17 cellular contexts compared by ENCODE assay signal in genomic region chr1:226135709-226136108, GRCh38. TPM values are rescaled to one million over a fixed set of nuclear protein-coding genes. Genes with fewer than 3 reads are reported as not detected.
A peak's percentile ranks its signal among the peaks of the same experiment; 100 is the strongest.
DNase-seq lines count a peak whose midpoint lies in the region; ATAC-seq and TF ChIP-seq lines count a peak whose summit lies in the region.
"Had no signal": no experiment of that assay in that cellular context is flagged by ENCODE, and none has a peak within 500 bp of the region (broad histone marks: within the 10 kb centered on the region; RNA-seq: fewer than 3 reads in every experiment).

No MANE protein-coding gene starts in this region.

- no peak for TF ChIP-seq EP300 in ovary (IDR thresholded peaks at IDR 0.05)

- peak overlapping the region; percentile 25; the same call in 1 of the 3 replicates for H3K4me3 Mint-ChIP-seq in GM23338
- no peak overlapping the region for H3K4me3 Mint-ChIP-seq in neural progenitor cell
- H3K4me3 Mint-ChIP-seq in mesothelial cell of epicardium, result no peak overlapping the region
- H3K4me3 Mint-ChIP-seq: activated CD4-positive, alpha-beta memory T cell treated with anti-CD3 and anti-CD28 coated beads, Interleukin-2, amount 10 ng/mL, durations not matched to agents 7 days and 5 days; natural killer cell treated with Interleukin-12 subunit alpha and Interleukin-12 subunit beta and Interleukin-15 and Interleukin-18, amount 100 ng/mL, for 72 hours had no signal

- ATAC-seq in GM23338 (peak; percentile 75), HG02938 (IDR thresholded peaks at IDR 0.05; ENCODE audit: unreplicated experiment) (no peak)

- no peaks in the 10 kb centered on the region for H3F3A ChIP-seq in GM23338 (replicated peaks; ENCODE audit: low read depth)
- peaks cover 5% of the 10 kb centered on the region for H3F3A ChIP-seq in neural progenitor cell (ENCODE audit: low read depth)

- no peaks in the 10 kb centered on the region for H3K79me2 ChIP-seq in GM23338 (replicated peaks; ENCODE audit: insufficient read depth)
- H3K79me2 ChIP-seq in neural progenitor cell (ENCODE audit: low read depth), result no peaks in the 10 kb centered on the region

- no peak overlapping the region for H3K27ac Mint-ChIP-seq in GM23338
- H3K27ac Mint-ChIP-seq in neural progenitor cell, result no peak overlapping the region
- H3K27ac Mint-ChIP-seq in mesothelial cell of epicardium, result no peak overlapping the region
- H3K27ac Mint-ChIP-seq: activated CD4-positive, alpha-beta memory T cell treated with anti-CD3 and anti-CD28 coated beads, Interleukin-2, amount 10 ng/mL, durations not matched to agents 7 days and 5 days; natural killer cell treated with Interleukin-12 subunit alpha and Interleukin-12 subunit beta and Interleukin-15 and Interleukin-18, amount 100 ng/mL, for 72 hours had no signal

- H3K9ac ChIP-seq in duodenal mucosa (ENCODE audit: low read depth in 1 of 2, low read length in 2 of 2) (peak overlapping the region; percentile 27 to 65), neural progenitor cell (no peak overlapping the region)

- H3K27me3 Mint-ChIP-seq in GM23338 (ENCODE audit: insufficient read depth, low read depth, poor library complexity) (peaks cover 15% of the 10 kb centered on the region), neural progenitor cell (ENCODE audit: insufficient read depth, low read depth) (peaks cover 7% of the 10 kb centered on the region), mesothelial cell of epicardium (ENCODE audit: low read depth) (no peaks in the 10 kb centered on the region)
- H3K27me3 Mint-ChIP-seq: activated CD4-positive, alpha-beta memory T cell treated with anti-CD3 and anti-CD28 coated beads, Interleukin-2, amount 10 ng/mL, durations not matched to agents 7 days and 5 days had no signal

- H3K4me3 ChIP-seq in GM23338 (no peak overlapping the region), duodenal mucosa (ENCODE audit: low read depth in 1 of 2, low read length in 2 of 2) (no peak overlapping the region), neural progenitor cell (no peak overlapping the region), ovary (no peak overlapping the region)
- H3K4me3 ChIP-seq: MG63 had no signal

- H3K4me1 ChIP-seq in GM23338 (ENCODE audit: insufficient read depth), result peaks cover 8% of the 10 kb centered on the region
- H3K4me1 ChIP-seq in duodenal mucosa (ENCODE audit: control insufficient read depth in 1 of 2, insufficient read depth in 2 of 2, low read length in 2 of 2), result peaks cover 40 to 44% of the 10 kb centered on the region in 2 donors
- peaks cover 13% of the 10 kb centered on the region for H3K4me1 ChIP-seq in neural progenitor cell
- H3K4me1 ChIP-seq in ovary (ENCODE audit: insufficient read depth), result peaks cover 8% of the 10 kb centered on the region

- H3K4me1 Mint-ChIP-seq in GM23338 (peaks cover 28% of the 10 kb centered on the region), neural progenitor cell (peaks cover 28% of the 10 kb centered on the region), mesothelial cell of epicardium (peaks cover 8% of the 10 kb centered on the region)
- H3K4me1 Mint-ChIP-seq: activated CD4-positive, alpha-beta memory T cell treated with anti-CD3 and anti-CD28 coated beads, Interleukin-2, amount 10 ng/mL, durations not matched to agents 7 days and 5 days had no signal

- peak overlapping the region; percentile 94 for H3K27ac ChIP-seq in 22Rv1
- peak overlapping the region; percentile 26; the same call in 1 of the 2 replicates for H3K27ac ChIP-seq in GM23338 (ENCODE audit: low read depth)
- H3K27ac ChIP-seq in duodenal mucosa (ENCODE audit: low read depth, low read length), result peak overlapping the region; percentile 47
- no peak overlapping the region for H3K27ac ChIP-seq in neural progenitor cell
- no peak overlapping the region for H3K27ac ChIP-seq in ovary
- H3K27ac ChIP-seq: WERI-Rb-1 had no signal

- H2AFZ ChIP-seq in GM23338, result peak overlapping the region; percentile 69
- peak overlapping the region; percentile 77 for H2AFZ ChIP-seq in neural progenitor cell (replicated peaks)

- no peaks in the 10 kb centered on the region; the same call in 1 of the 2 replicates for H4K20me1 ChIP-seq in GM23338 (replicated peaks; ENCODE audit: insufficient read depth)
- no peaks in the 10 kb centered on the region for H4K20me1 ChIP-seq in neural progenitor cell (ENCODE audit: low read depth)

- TF ChIP-seq CTCF in 22Rv1 (IDR thresholded peaks at IDR 0.05) (no peak), GM23338 (conservative IDR thresholded peaks at IDR 0.05; ENCODE audit: low read depth in 2 of 2) (no peak), neural progenitor cell (IDR thresholded peaks at IDR 0.05) (no peak), mesothelial cell of epicardium (IDR thresholded peaks at IDR 0.05; ENCODE audit: unreplicated experiment) (no peak), ovary (IDR thresholded peaks at IDR 0.05) (no peak)

- DNase-seq in GM23338 (ENCODE audit: low spot score) (peak; percentile 41), neural progenitor cell (ENCODE audit: low spot score) (peak; percentile 36), mesothelial cell of epicardium (ENCODE audit: low spot score in 2 of 2, unreplicated experiment in 2 of 2) (no peak), ovary (no peak), HCEC 1CT (no peak)
- DNase-seq: activated CD4-positive, alpha-beta memory T cell treated with anti-CD3 and anti-CD28 coated beads, Interleukin-2, amount 10 ng/mL, durations not matched to agents 7 days and 5 days; Caco-2; MG63; T-helper 1 cell; WERI-Rb-1 had no signal

- intact Hi-C loops in ovary (cut with DNase I), result no loop called here

- TF ChIP-seq POLR2A in ovary (IDR thresholded peaks at IDR 0.05), result no peak

- peaks cover 1% of the 10 kb centered on the region; the same call in 2 of the 3 replicates for H3K9me3 Mint-ChIP-seq in GM23338
- H3K9me3 Mint-ChIP-seq in neural progenitor cell, result no peaks in the 10 kb centered on the region
- H3K9me3 Mint-ChIP-seq in mesothelial cell of epicardium, result peaks cover 2% of the 10 kb centered on the region
- H3K9me3 Mint-ChIP-seq: activated CD4-positive, alpha-beta memory T cell treated with anti-CD3 and anti-CD28 coated beads, Interleukin-2, amount 10 ng/mL, durations not matched to agents 7 days and 5 days; natural killer cell treated with Interleukin-12 subunit alpha and Interleukin-12 subunit beta and Interleukin-15 and Interleukin-18, amount 100 ng/mL, for 72 hours had no signal

- H3K4me2 ChIP-seq in GM23338 (peak overlapping the region; percentile 64; the same call in 1 of the 2 replicates), neural progenitor cell (peak overlapping the region; percentile 24)

- H3K9me3 ChIP-seq in duodenal mucosa (ENCODE audit: control insufficient read depth in 1 of 2, low read length in 2 of 2) (no peaks in the 10 kb centered on the region), neural progenitor cell (ENCODE audit: low read depth) (no peaks in the 10 kb centered on the region), ovary (no peaks in the 10 kb centered on the region)
- H3K9me3 ChIP-seq: breast epithelium, Caco-2, esophagus muscularis mucosa, MG63 had no signal

- no peaks in the 10 kb centered on the region for H3K36me3 Mint-ChIP-seq in GM23338 (ENCODE audit: low read depth)
- H3K36me3 Mint-ChIP-seq in neural progenitor cell, result no peaks in the 10 kb centered on the region
- H3K36me3 Mint-ChIP-seq in mesothelial cell of epicardium, result no peaks in the 10 kb centered on the region
- H3K36me3 Mint-ChIP-seq: natural killer cell treated with Interleukin-12 subunit alpha and Interleukin-12 subunit beta and Interleukin-15 and Interleukin-18, amount 100 ng/mL, for 72 hours had no signal

- H3K36me3 ChIP-seq in GM23338 (ENCODE audit: insufficient read depth) (no peaks in the 10 kb centered on the region), duodenal mucosa (ENCODE audit: control insufficient read depth in 1 of 2, insufficient read depth in 2 of 2, low read length in 2 of 2) (no peaks in the 10 kb centered on the region), neural progenitor cell (no peaks in the 10 kb centered on the region), ovary (no peaks in the 10 kb centered on the region)
- H3K36me3 ChIP-seq: breast epithelium, esophagus muscularis mucosa, WERI-Rb-1 had no signal

- 17 to 37% (median 21%) methylated on average over 14 of the region's 14 CpGs for WGBS in ovary, 3 donors

- H3K9me2 ChIP-seq in GM23338 (ENCODE audit: insufficient read depth), result no peaks in the 10 kb centered on the region

- no peaks in the 10 kb centered on the region for H3K27me3 ChIP-seq in GM23338 (ENCODE audit: insufficient read depth)
- no peaks in the 10 kb centered on the region for H3K27me3 ChIP-seq in duodenal mucosa (ENCODE audit: control insufficient read depth in 1 of 2, insufficient read depth in 2 of 2, low read length in 2 of 2)
- H3K27me3 ChIP-seq in neural progenitor cell, result no peaks in the 10 kb centered on the region
- H3K27me3 ChIP-seq in ovary, result no peaks in the 10 kb centered on the region
- H3K27me3 ChIP-seq: breast epithelium, dorsolateral prefrontal cortex, esophagus muscularis mucosa, MG63 had no signal

TF ChIP-seq in GM23338, 12 proteins besides CTCF, POLR2A, EP300 and RAD21 (continues in another document):
- TF ChIP-seq NANOG (IDR thresholded peaks at IDR 0.05; ENCODE audit: borderline replicate concordance) (no peak), EZH2 (IDR thresholded peaks at IDR 0.05; ENCODE audit: low read depth, unreplicated experiment) (no peak)

RNA-seq across cellular contexts. Expression of gene ACBD3, which starts 50.8 kb away (rescaled TPM):
- total RNA-seq in GM23338 (2014; rRNA removed; shearing (Covaris generic)), result 36.2 and 37.2 TPM in 2 replicates
- polyA plus RNA-seq in GM23338 (2016; fragmentation: Nextera tagmentation; extraction: Ambion mirVana) (17.1 and 17.9 TPM in 2 replicates), ovary (10 to 100 TPM; 17.6 to 26.1 TPM)
- total RNA-seq in neural progenitor cell (ENCODE audit: low replicate concordance) (23.4 and 32.3 TPM in 2 replicates), mesothelial cell of epicardium (44.7 to 45.8 TPM (median 45.7 TPM) in 3 replicates), ovary (10 to 100 TPM; 28.1 to 45.9 (median 35.9) TPM)

Comparison
In these comparisons a context has a peak if more than half of its experiments do, and no peak if none do; other contexts are left out.
1. H3K27ac ChIP-seq: peak in 22Rv1 (single experiment), GM23338 (single experiment) and duodenal mucosa (single experiment); none in neural progenitor cell (single experiment) and ovary (0 of 2).
2. DNase-seq: peak in GM23338 (single experiment) and neural progenitor cell (single experiment); none in mesothelial cell of epicardium (0 of 2), ovary (0 of 5) and HCEC 1CT (single experiment).